Comparison of ENCODE assay signal across 8 cellular contexts in genomic region chr4:3767569-3768288, GRCh38. TPM values are rescaled to one million over a fixed set of nuclear protein-coding genes. Genes with fewer than 3 reads are reported as not detected.
DNase-seq lines count a peak whose midpoint lies in the region; ATAC-seq and TF ChIP-seq lines count a peak whose summit lies in the region.

No MANE protein-coding gene starts in this region.

- no peaks in the 10 kb centered on the region for H3K36me3 Mint-ChIP-seq in activated naive CD8-positive, alpha-beta T cell treated with anti-CD3 and anti-CD28 coated beads for 36 hours
- H3K36me3 Mint-ChIP-seq in type B pancreatic cell = no peaks in the 10 kb centered on the region

- H3K27me3 Mint-ChIP-seq in activated naive CD8-positive, alpha-beta T cell treated with anti-CD3 and anti-CD28 coated beads for 36 hours = peaks cover 48% of the 10 kb centered on the region
- H3K27me3 Mint-ChIP-seq in type B pancreatic cell = peaks cover 50% of the 10 kb centered on the region

- peak; percentile 39 for TF ChIP-seq CTCF in left ventricle myocardium inferior (IDR thresholded peaks at IDR 0.05; ENCODE audit: borderline replicate concordance)
- TF ChIP-seq CTCF in type B pancreatic cell (conservative IDR thresholded peaks at IDR 0.05) = peak; percentile 61
- TF ChIP-seq CTCF in GM10266 (IDR thresholded peaks at IDR 0.05; ENCODE audit: control insufficient read depth, insufficient read depth, low read depth, missing control alignments) = no peak

- H3K27ac ChIP-seq in left ventricle myocardium inferior (replicated peaks) = no peak overlapping the region

- H3K9me3 ChIP-seq in left ventricle myocardium inferior (replicated peaks) = no peaks in the 10 kb centered on the region

- H3K4me1 ChIP-seq in left ventricle myocardium inferior = peaks cover 14% of the 10 kb centered on the region

- no peak for ATAC-seq in Right ventricle myocardium inferior
- ATAC-seq in HG03095 (IDR thresholded peaks at IDR 0.05; ENCODE audit: unreplicated experiment) = no peak
- ATAC-seq in GM21737 (IDR thresholded peaks at IDR 0.05; ENCODE audit: unreplicated experiment) = no peak

- DNase-seq in left ventricle myocardium inferior = no peak
- DNase-seq in Right ventricle myocardium inferior (ENCODE audit: missing footprints) = no peak
- peak; percentile 32 for DNase-seq in activated naive CD8-positive, alpha-beta T cell treated with anti-CD3 and anti-CD28 coated beads for 36 hours
- peak; percentile 23 for DNase-seq in kidney tubule cell (ENCODE audit: low spot score)
- no peak for DNase-seq in type B pancreatic cell (ENCODE audit: extremely low spot score, unreplicated experiment)
- DNase-seq in GM10266 (ENCODE audit: extremely low spot score) = no peak

- peak overlapping the region; percentile 43 for H3K4me3 Mint-ChIP-seq in activated naive CD8-positive, alpha-beta T cell treated with anti-CD3 and anti-CD28 coated beads for 36 hours
- H3K4me3 Mint-ChIP-seq in type B pancreatic cell = peak overlapping the region; percentile 88

- peak overlapping the region; percentile 30 for H3K4me3 ChIP-seq in left ventricle myocardium inferior

- intact Hi-C loops in left ventricle myocardium inferior (cut with micrococcal nuclease) (no loop called here), Right ventricle myocardium inferior (cut with DNase I) (no loop called here)

- no peak overlapping the region for H3K27ac Mint-ChIP-seq in activated naive CD8-positive, alpha-beta T cell treated with anti-CD3 and anti-CD28 coated beads for 36 hours
- H3K27ac Mint-ChIP-seq in type B pancreatic cell = no peak overlapping the region

- H3K36me3 ChIP-seq in left ventricle myocardium inferior = no peaks in the 10 kb centered on the region

- peaks cover 2% of the 10 kb centered on the region for H3K4me1 Mint-ChIP-seq in activated naive CD8-positive, alpha-beta T cell treated with anti-CD3 and anti-CD28 coated beads for 36 hours
- H3K4me1 Mint-ChIP-seq in type B pancreatic cell (ENCODE audit: unreplicated experiment) = peaks cover 8% of the 10 kb centered on the region

- H3K27me3 ChIP-seq in left ventricle myocardium inferior (ENCODE audit: low read depth) = peaks cover 86% of the 10 kb centered on the region

- no peaks in the 10 kb centered on the region for H3K9me3 Mint-ChIP-seq in activated naive CD8-positive, alpha-beta T cell treated with anti-CD3 and anti-CD28 coated beads for 36 hours
- H3K9me3 Mint-ChIP-seq in type B pancreatic cell = no peaks in the 10 kb centered on the region

RNA-seq across cellular contexts. Expression of gene ADRA2C, which starts 1.5 kb away (rescaled TPM):
- total RNA-seq in left ventricle myocardium inferior = 4.5 TPM
- total RNA-seq in Right ventricle myocardium inferior = 6.9 TPM
- total RNA-seq in activated naive CD8-positive, alpha-beta T cell treated with anti-CD3 and anti-CD28 coated beads for 36 hours = not detected
- total RNA-seq in type B pancreatic cell (ENCODE audit: low replicate concordance) = 2.9 and 7.9 TPM in 2 replicates

Comparison
In these comparisons a context has a peak if more than half of its experiments do, and no peak if none do; other contexts are left out.
1. DNase-seq: peak in activated naive CD8-positive, alpha-beta T cell treated with anti-CD3 and anti-CD28 coated beads for 36 hours (single experiment) and kidney tubule cell (single experiment); none in left ventricle myocardium inferior (single experiment), Right ventricle myocardium inferior (single experiment), type B pancreatic cell (single experiment) and GM10266 (single experiment).